In the genomic region with DNA sequence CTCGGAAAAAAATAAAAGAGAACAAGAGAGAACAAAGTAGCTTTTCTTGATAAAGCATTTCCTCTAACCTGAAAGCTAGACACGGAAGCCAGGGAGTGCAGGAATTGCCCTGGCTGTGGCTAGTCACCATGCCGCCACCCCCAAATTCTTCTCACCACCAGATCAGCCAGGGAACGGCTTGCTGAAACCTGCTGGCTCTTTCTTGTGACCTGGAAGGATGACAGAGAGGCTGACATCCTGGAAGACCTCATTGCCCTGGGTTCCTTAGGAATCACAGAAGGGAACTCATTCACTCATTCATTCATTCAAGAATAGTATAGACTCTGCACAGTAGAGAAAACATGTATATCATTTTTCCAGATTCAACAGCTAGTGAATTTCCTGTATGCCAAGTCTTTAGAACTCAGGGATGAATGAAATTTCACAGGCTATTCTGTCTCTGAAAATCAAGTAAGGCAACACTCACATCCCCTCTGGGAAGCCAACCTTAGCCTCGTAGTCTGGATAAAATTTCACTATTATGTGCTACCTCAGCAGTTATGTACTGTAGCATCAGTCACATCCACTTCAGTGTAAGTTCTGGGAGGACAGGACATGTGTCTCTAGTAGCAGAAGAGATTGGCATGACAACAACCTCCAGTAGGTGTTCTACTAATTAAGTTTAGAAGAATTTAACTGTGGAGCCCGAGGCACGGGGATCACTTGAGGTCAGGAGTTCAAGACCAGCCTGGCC, we compare ENCODE assay signal across 10 cellular contexts. TPM values are rescaled to one million over a fixed set of nuclear protein-coding genes. Genes with fewer than 3 reads are reported as not detected.
DNase-seq lines count a peak whose midpoint lies in the region; ATAC-seq, FAIRE-seq and TF ChIP-seq lines count a peak whose summit lies in the region.
"Had no signal": no experiment of that assay in that cellular context is flagged by ENCODE, and none has a peak within 500 bp of the region (broad histone marks: within the 10 kb centered on the region; RNA-seq: fewer than 3 reads in every experiment).

No MANE protein-coding gene starts in this region.

- H3K4me3 ChIP-seq in bronchial epithelial cell (ENCODE audit: low read depth, low read length) (no peak overlapping the region), kidney (ENCODE audit: low read length in 2 of 2) (no peak overlapping the region), SJCRH30 (no peak overlapping the region)
- H3K4me3 ChIP-seq: SK-N-MC had no signal

- H3K4me1 Mint-ChIP-seq in CD14-positive monocyte, result peaks cover 32% of the 10 kb centered on the region

- H3K27me3 Mint-ChIP-seq in CD14-positive monocyte (ENCODE audit: low read depth in 3 of 3), result peaks cover 0 to 1% (median 0%) of the 10 kb centered on the region in 3 donors

- no peak overlapping the region for H3K4me3 Mint-ChIP-seq in CD14-positive monocyte

- H3K4me1 ChIP-seq in kidney (ENCODE audit: control insufficient read depth in 1 of 2, insufficient read depth in 1 of 2, low read depth in 1 of 2, low read length in 2 of 2) (peaks cover 0 to 2% of the 10 kb centered on the region in 2 donors), SJCRH30 (no peaks in the 10 kb centered on the region)

- no peak for TF ChIP-seq CTCF in CD14-positive monocyte (IDR thresholded peaks at IDR 0.05)
- no peak for TF ChIP-seq CTCF in bronchial epithelial cell (IDR thresholded peaks at IDR 0.05; ENCODE audit: insufficient read depth, low read length, severe bottlenecking)
- TF ChIP-seq CTCF in kidney (IDR thresholded peaks at IDR 0.05; ENCODE audit: borderline replicate concordance, extremely low read depth, insufficient read depth), result no peak
- no peak for TF ChIP-seq CTCF in omental fat pad (IDR thresholded peaks at IDR 0.05)

- intact Hi-C loops in CD14-positive monocyte (cut with micrococcal nuclease), result no loop called here
- intact Hi-C loops in kidney (cut with DNase I), result no loop called here

- FAIRE-seq in bronchial epithelial cell (lab: Jason Lieb, UNC) (no peak), kidney (lab: Jason Lieb, UNC) (no peak)
- FAIRE-seq: HTR-8/SVneo had no signal

- H3K27ac ChIP-seq in kidney (ENCODE audit: low read depth in 2 of 2, low read length in 2 of 2) (no peak overlapping the region), SJCRH30 (no peak overlapping the region)
- H3K27ac ChIP-seq: SK-N-MC had no signal

- peaks cover 0 to 1% of the 10 kb centered on the region in 2 donors for H3K36me3 Mint-ChIP-seq in CD14-positive monocyte

- H3K27me3 ChIP-seq in bronchial epithelial cell (ENCODE audit: control insufficient read depth, insufficient read depth, low read length) (no peaks in the 10 kb centered on the region), SJCRH30 (no peaks in the 10 kb centered on the region)

- ATAC-seq in GM19463 (IDR thresholded peaks at IDR 0.05; ENCODE audit: unreplicated experiment), result peak; percentile 17
- ATAC-seq in HG03457 (IDR thresholded peaks at IDR 0.05; ENCODE audit: unreplicated experiment), result peak; percentile 4
- no peak for ATAC-seq in omental fat pad (ENCODE audit: low FRiP score)

- H3K27ac Mint-ChIP-seq in CD14-positive monocyte, result peak overlapping the region; percentile 62 to 97 (median 91)

- DNase-seq in CD14-positive monocyte (ENCODE audit: low spot score) (no peak), bronchial epithelial cell (ENCODE audit: low read depth) (peak; percentile 87), AG20443 (ENCODE audit: low spot score) (no peak), kidney (no peak), SJCRH30 (no peak), omental fat pad (ENCODE audit: low spot score) (no peak)

- H3K36me3 ChIP-seq in bronchial epithelial cell (ENCODE audit: control insufficient read depth, insufficient read depth, low read length) (no peaks in the 10 kb centered on the region), kidney (ENCODE audit: control insufficient read depth in 1 of 2, insufficient read depth in 2 of 2, low read length in 2 of 2) (no peaks in the 10 kb centered on the region), SJCRH30 (no peaks in the 10 kb centered on the region)

- H3K9ac ChIP-seq in kidney (ENCODE audit: low read length in 2 of 2), result no peak overlapping the region

- H3K9me3 ChIP-seq in kidney (ENCODE audit: control insufficient read depth in 1 of 2, low read length in 2 of 2) (no peaks in the 10 kb centered on the region), SJCRH30 (replicated peaks) (no peaks in the 10 kb centered on the region)

- peaks cover 0 to 3% (median 0%) of the 10 kb centered on the region in 7 donors for H3K9me3 Mint-ChIP-seq in CD14-positive monocyte

RNA-seq across cellular contexts. Expression of a gene that starts 42.2 kb away (rescaled TPM):
- polyA plus RNA-seq in CD14-positive monocyte, result under 1 TPM in 1 of 2 donors, not detected in 1; 0.02 TPM
- 1.8 and 2.4 TPM in 2 replicates for total RNA-seq in bronchial epithelial cell
- total RNA-seq in kidney, result 39.0 TPM
- 1.1 TPM for polyA plus RNA-seq in kidney (ENCODE audit: insufficient read depth, low read depth, low replicate concordance)
- not detected in 2 replicates for total RNA-seq in SJCRH30 (2014; rRNA removed; shearing (Covaris generic))
- total RNA-seq in omental fat pad, result 10 to 100 TPM in 1 of 4 donors, 1 to 10 TPM in 3; 1.1 to 16.3 (median 3.6) TPM
